In the genomic region with DNA sequence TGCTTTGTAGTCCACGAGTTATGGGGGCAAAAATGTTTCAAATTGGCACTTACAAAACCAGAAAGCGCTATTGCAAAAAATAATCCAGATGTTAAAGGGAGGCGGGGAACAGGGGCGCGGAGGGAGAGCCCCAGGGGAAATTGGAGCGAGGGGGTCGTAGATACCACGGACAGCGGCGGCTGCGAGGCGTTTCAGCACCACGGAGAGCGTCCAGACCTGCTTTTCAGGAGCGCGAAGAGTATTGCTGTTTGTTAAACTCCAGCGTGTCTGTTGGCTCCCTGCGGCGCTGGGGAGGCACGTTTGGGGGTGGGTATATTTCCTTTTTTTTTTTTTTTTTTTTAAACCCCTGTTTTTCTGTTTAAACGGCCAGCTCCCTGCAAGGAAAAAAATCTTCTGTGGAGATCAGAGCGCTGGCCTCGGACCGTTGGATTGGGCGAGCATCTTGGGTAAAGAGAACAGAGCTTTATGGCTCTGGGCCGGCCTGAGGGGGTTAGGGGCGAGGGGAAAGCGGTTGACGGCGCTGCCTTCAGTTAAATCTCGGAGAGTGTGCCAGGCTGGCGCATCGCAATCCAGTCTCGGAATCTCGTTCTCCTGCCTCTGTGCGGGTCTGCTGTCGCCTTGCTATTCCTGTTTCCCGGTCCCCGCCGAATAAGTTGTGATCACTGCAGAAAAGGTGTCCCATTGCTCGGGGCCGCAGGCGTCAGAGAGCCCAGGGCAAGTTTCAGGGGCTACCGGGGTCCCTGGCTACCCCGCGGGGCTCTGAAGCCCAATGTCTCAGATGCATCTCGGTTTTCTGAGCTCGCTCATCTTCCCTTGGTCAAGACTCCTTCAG, we compare ENCODE assay signal across 1 cellular context.
A peak's percentile ranks its signal among the peaks of the same experiment; 100 is the strongest.
TF ChIP-seq lines count a peak whose summit lies in the region.

A gene (minus strand): TSS at position 288 of the 832 bp plus-strand sequence. CDS start 302 bp downstream, outside the sequence.

TF ChIP-seq in HepG2, 621 proteins besides CTCF, POLR2A, EP300 and RAD21 (continued from another document and continues in another):
- TF ChIP-seq, protein P1, sequence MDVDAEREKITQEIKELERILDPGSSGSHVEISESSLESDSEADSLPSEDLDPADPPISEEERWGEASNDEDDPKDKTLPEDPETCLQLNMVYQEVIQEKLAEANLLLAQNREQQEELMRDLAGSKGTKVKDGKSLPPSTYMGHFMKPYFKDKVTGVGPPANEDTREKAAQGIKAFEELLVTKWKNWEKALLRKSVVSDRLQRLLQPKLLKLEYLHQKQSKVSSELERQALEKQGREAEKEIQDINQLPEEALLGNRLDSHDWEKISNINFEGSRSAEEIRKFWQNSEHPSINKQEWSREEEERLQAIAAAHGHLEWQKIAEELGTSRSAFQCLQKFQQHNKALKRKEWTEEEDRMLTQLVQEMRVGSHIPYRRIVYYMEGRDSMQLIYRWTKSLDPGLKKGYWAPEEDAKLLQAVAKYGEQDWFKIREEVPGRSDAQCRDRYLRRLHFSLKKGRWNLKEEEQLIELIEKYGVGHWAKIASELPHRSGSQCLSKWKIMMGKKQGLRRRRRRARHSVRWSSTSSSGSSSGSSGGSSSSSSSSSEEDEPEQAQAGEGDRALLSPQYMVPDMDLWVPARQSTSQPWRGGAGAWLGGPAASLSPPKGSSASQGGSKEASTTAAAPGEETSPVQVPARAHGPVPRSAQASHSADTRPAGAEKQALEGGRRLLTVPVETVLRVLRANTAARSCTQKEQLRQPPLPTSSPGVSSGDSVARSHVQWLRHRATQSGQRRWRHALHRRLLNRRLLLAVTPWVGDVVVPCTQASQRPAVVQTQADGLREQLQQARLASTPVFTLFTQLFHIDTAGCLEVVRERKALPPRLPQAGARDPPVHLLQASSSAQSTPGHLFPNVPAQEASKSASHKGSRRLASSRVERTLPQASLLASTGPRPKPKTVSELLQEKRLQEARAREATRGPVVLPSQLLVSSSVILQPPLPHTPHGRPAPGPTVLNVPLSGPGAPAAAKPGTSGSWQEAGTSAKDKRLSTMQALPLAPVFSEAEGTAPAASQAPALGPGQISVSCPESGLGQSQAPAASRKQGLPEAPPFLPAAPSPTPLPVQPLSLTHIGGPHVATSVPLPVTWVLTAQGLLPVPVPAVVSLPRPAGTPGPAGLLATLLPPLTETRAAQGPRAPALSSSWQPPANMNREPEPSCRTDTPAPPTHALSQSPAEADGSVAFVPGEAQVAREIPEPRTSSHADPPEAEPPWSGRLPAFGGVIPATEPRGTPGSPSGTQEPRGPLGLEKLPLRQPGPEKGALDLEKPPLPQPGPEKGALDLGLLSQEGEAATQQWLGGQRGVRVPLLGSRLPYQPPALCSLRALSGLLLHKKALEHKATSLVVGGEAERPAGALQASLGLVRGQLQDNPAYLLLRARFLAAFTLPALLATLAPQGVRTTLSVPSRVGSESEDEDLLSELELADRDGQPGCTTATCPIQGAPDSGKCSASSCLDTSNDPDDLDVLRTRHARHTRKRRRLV (CRISPR knock-in tag; IDR thresholded peaks at IDR 0.05) = peak; percentile 98
- TF ChIP-seq ZNF337 (CRISPR knock-in tag; IDR thresholded peaks at IDR 0.05; ENCODE audit: borderline replicate concordance, low read depth) = peak; percentile 99; the same call in 1 of the 2 replicates
- TF ChIP-seq, protein P2, sequence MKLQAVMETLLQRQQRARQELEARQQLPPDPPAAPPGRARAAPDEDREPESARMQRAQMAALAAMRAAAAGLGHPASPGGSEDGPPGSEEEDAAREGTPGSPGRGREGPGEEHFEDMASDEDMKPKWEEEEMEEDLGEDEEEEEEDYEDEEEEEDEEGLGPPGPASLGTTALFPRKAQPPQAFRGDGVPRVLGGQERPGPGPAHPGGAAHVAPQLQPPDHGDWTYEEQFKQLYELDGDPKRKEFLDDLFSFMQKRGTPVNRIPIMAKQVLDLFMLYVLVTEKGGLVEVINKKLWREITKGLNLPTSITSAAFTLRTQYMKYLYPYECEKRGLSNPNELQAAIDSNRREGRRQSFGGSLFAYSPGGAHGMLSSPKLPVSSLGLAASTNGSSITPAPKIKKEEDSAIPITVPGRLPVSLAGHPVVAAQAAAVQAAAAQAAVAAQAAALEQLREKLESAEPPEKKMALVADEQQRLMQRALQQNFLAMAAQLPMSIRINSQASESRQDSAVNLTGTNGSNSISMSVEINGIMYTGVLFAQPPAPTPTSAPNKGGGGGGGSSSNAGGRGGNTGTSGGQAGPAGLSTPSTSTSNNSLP (IDR thresholded peaks at IDR 0.05; ENCODE audit: low read depth, low read length) = no peak
- peak; percentile 81 for TF ChIP-seq SIN3A (IDR thresholded peaks at IDR 0.05; ENCODE audit: borderline replicate concordance, low read depth, low read length)
- TF ChIP-seq CENPT (CRISPR knock-in tag; IDR thresholded peaks at IDR 0.05; ENCODE audit: low read depth) = peak; percentile 97
- TF ChIP-seq, protein P3, sequence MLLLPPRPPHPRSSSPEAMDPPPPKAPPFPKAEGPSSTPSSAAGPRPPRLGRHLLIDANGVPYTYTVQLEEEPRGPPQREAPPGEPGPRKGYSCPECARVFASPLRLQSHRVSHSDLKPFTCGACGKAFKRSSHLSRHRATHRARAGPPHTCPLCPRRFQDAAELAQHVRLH (CRISPR knock-in tag; IDR thresholded peaks at IDR 0.05; ENCODE audit: borderline replicate concordance, low read depth) = peak; percentile 100
- TF ChIP-seq THAP11 (CRISPR knock-in tag; IDR thresholded peaks at IDR 0.05) = peak; percentile 88
- peak; percentile 79; the same call in 1 of the 2 replicates for TF ChIP-seq KDM1A (CRISPR knock-in tag; IDR thresholded peaks at IDR 0.05)
- TF ChIP-seq ZNF501 (CRISPR knock-in tag; IDR thresholded peaks at IDR 0.05) = peak; percentile 95
- TF ChIP-seq, protein P4, sequence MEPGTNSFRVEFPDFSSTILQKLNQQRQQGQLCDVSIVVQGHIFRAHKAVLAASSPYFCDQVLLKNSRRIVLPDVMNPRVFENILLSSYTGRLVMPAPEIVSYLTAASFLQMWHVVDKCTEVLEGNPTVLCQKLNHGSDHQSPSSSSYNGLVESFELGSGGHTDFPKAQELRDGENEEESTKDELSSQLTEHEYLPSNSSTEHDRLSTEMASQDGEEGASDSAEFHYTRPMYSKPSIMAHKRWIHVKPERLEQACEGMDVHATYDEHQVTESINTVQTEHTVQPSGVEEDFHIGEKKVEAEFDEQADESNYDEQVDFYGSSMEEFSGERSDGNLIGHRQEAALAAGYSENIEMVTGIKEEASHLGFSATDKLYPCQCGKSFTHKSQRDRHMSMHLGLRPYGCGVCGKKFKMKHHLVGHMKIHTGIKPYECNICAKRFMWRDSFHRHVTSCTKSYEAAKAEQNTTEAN (CRISPR knock-in tag; conservative IDR thresholded peaks at IDR 0.05) = peak; percentile 99
- TF ChIP-seq, protein P5, sequence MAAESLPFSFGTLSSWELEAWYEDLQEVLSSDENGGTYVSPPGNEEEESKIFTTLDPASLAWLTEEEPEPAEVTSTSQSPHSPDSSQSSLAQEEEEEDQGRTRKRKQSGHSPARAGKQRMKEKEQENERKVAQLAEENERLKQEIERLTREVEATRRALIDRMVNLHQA (CRISPR knock-in tag; IDR thresholded peaks at IDR 0.05) = peak; percentile 93; the same call in 1 of the 2 replicates
- peak; percentile 97 for TF ChIP-seq RFXANK (CRISPR knock-in tag; IDR thresholded peaks at IDR 0.05)
- TF ChIP-seq, protein P6, sequence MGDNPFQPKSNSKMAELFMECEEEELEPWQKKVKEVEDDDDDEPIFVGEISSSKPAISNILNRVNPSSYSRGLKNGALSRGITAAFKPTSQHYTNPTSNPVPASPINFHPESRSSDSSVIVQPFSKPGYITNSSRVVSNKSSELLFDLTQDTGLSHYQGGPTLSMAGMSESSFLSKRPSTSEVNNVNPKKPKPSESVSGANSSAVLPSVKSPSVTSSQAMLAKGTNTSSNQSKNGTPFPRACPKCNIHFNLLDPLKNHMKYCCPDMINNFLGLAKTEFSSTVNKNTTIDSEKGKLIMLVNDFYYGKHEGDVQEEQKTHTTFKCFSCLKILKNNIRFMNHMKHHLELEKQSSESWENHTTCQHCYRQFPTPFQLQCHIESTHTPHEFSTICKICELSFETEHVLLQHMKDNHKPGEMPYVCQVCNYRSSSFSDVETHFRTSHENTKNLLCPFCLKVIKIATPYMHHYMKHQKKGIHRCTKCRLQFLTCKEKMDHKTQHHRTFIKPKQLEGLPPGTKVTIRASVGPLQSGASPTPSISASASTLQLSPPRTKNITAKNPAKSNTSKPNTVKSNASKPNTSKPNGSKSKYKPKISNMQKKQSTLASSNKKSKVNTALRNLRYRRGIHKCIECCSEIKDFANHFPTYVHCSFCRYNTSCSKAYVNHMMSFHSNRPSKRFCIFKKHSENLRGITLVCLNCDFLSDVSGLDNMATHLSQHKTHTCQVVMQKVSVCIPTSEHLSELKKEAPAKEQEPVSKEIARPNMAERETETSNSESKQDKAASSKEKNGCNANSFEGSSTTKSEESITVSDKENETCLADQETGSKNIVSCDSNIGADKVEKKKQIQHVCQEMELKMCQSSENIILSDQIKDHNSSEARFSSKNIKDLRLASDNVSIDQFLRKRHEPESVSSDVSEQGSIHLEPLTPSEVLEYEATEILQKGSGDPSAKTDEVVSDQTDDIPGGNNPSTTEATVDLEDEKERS (CRISPR knock-in tag; IDR thresholded peaks at IDR 0.05) = peak; percentile 100
- peak; percentile 96 for TF ChIP-seq ZNF746 (CRISPR knock-in tag; IDR thresholded peaks at IDR 0.05)
- TF ChIP-seq REL (CRISPR knock-in tag; conservative IDR thresholded peaks at IDR 0.05) = peak; percentile 98
- TF ChIP-seq, protein P7, sequence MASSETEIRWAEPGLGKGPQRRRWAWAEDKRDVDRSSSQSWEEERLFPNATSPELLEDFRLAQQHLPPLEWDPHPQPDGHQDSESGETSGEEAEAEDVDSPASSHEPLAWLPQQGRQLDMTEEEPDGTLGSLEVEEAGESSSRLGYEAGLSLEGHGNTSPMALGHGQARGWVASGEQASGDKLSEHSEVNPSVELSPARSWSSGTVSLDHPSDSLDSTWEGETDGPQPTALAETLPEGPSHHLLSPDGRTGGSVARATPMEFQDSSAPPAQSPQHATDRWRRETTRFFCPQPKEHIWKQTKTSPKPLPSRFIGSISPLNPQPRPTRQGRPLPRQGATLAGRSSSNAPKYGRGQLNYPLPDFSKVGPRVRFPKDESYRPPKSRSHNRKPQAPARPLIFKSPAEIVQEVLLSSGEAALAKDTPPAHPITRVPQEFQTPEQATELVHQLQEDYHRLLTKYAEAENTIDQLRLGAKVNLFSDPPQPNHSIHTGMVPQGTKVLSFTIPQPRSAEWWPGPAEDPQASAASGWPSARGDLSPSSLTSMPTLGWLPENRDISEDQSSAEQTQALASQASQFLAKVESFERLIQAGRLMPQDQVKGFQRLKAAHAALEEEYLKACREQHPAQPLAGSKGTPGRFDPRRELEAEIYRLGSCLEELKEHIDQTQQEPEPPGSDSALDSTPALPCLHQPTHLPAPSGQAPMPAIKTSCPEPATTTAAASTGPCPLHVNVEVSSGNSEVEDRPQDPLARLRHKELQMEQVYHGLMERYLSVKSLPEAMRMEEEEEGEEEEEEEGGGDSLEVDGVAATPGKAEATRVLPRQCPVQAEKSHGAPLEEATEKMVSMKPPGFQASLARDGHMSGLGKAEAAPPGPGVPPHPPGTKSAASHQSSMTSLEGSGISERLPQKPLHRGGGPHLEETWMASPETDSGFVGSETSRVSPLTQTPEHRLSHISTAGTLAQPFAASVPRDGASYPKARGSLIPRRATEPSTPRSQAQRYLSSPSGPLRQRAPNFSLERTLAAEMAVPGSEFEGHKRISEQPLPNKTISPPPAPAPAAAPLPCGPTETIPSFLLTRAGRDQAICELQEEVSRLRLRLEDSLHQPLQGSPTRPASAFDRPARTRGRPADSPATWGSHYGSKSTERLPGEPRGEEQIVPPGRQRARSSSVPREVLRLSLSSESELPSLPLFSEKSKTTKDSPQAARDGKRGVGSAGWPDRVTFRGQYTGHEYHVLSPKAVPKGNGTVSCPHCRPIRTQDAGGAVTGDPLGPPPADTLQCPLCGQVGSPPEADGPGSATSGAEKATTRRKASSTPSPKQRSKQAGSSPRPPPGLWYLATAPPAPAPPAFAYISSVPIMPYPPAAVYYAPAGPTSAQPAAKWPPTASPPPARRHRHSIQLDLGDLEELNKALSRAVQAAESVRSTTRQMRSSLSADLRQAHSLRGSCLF (CRISPR knock-in tag; IDR thresholded peaks at IDR 0.05; ENCODE audit: borderline replicate concordance) = peak; percentile 99
- peak; percentile 99 for TF ChIP-seq ZNF468 (CRISPR knock-in tag; IDR thresholded peaks at IDR 0.05)
- peak; percentile 94 for TF ChIP-seq ESRRA (CRISPR knock-in tag; IDR thresholded peaks at IDR 0.05; ENCODE audit: low read depth)
- peak; percentile 100 for TF ChIP-seq MEIS2 (CRISPR knock-in tag; IDR thresholded peaks at IDR 0.05)
- TF ChIP-seq, protein P8, sequence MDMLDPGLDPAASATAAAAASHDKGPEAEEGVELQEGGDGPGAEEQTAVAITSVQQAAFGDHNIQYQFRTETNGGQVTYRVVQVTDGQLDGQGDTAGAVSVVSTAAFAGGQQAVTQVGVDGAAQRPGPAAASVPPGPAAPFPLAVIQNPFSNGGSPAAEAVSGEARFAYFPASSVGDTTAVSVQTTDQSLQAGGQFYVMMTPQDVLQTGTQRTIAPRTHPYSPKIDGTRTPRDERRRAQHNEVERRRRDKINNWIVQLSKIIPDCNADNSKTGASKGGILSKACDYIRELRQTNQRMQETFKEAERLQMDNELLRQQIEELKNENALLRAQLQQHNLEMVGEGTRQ (IDR thresholded peaks at IDR 0.05; ENCODE audit: low read depth, low read length) = no peak
- TF ChIP-seq, protein P8 (CRISPR knock-in tag; IDR thresholded peaks at IDR 0.05; ENCODE audit: borderline replicate concordance) = peak; percentile 64; the same call in 1 of the 2 replicates
- no peak for TF ChIP-seq PHB2 (IDR thresholded peaks at IDR 0.05; ENCODE audit: partially characterized antibody)
- TF ChIP-seq KMT2B (CRISPR knock-in tag; IDR thresholded peaks at IDR 0.05) = peak; percentile 98
- peak; percentile 27 to 76; a peak in 2 of 4 replicates for TF ChIP-seq NR2F1 (CRISPR knock-in tag; IDR thresholded peaks at IDR 0.05)
- no peak for TF ChIP-seq RBFOX2 (IDR thresholded peaks at IDR 0.05; ENCODE audit: low read depth, low read length)
- peak; percentile 100 for TF ChIP-seq ZNF558 (CRISPR knock-in tag; IDR thresholded peaks at IDR 0.05; ENCODE audit: borderline replicate concordance)
- TF ChIP-seq NCOR1 (IDR thresholded peaks at IDR 0.05; ENCODE audit: borderline replicate concordance, low read length) = no peak
- peak; percentile 97 for TF ChIP-seq HOXA7 (CRISPR knock-in tag; IDR thresholded peaks at IDR 0.05)
- peak; percentile 97 for TF ChIP-seq AKAP8 (CRISPR knock-in tag; IDR thresholded peaks at IDR 0.05)
- peak; percentile 86 for TF ChIP-seq TEAD3 (CRISPR knock-in tag; optimal IDR thresholded peaks at IDR 0.05; ENCODE audit: borderline replicate concordance)
- TF ChIP-seq, protein P9, sequence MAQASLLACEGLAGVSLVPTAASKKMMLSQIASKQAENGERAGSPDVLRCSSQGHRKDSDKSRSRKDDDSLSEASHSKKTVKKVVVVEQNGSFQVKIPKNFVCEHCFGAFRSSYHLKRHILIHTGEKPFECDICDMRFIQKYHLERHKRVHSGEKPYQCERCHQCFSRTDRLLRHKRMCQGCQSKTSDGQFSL (CRISPR knock-in tag; IDR thresholded peaks at IDR 0.05) = peak; percentile 92
- peak; percentile 100 for TF ChIP-seq EHMT2 (IDR thresholded peaks at IDR 0.05; ENCODE audit: borderline replicate concordance, low read depth, low read length)
